In the genomic region with DNA sequence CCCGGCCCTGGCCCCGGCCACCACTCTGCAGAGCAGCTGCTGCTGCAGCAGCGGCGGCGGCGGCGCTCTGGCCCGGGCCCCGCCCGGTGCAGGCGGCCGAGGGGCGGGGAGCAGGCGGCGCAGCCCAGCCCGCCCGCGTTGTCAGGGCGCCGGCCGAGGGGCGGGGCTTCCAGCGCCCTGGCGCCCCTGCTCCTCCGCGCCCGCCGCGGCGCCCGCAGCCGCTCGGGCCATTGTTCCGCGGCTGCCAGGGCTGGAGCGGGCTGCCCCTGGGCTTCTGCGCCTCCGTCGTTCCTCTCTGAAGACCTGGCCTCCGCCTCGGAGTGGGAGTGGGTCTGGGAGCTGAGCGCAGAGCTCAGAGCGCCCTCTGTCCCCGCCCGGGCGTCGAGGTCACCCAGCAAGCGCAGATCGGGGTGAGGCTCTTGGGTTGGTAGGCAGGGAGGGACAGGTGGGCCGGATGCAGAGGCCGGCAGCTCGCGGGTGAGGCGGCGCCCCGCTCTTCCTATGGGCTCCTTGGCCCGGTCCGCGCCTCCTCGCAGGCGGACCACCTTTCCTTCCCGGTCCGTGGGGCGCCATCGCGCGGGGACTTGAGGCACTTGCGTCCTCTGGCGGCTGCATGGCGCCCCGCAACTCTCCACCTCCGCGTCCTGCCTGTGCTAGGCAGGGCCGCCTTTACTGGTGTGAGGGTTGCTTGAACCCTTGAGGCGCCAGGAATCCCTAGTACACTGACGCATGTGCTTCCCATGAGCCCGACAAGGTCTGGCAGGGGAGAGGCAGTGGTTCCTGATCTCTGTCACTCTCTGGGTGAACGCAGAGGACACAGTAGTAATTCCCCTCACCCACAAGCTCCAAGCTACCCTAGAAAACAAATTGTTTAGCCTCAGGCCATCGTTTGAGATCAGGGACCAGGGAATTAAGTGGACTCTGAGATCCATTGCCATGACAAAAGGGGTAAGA, we compare ENCODE assay signal across 8 cellular contexts. TPM values are rescaled to one million over a fixed set of nuclear protein-coding genes. Genes with fewer than 3 reads are reported as not detected.
DNase-seq lines count a peak whose midpoint lies in the region; ATAC-seq and TF ChIP-seq lines count a peak whose summit lies in the region.

A gene with protein sequence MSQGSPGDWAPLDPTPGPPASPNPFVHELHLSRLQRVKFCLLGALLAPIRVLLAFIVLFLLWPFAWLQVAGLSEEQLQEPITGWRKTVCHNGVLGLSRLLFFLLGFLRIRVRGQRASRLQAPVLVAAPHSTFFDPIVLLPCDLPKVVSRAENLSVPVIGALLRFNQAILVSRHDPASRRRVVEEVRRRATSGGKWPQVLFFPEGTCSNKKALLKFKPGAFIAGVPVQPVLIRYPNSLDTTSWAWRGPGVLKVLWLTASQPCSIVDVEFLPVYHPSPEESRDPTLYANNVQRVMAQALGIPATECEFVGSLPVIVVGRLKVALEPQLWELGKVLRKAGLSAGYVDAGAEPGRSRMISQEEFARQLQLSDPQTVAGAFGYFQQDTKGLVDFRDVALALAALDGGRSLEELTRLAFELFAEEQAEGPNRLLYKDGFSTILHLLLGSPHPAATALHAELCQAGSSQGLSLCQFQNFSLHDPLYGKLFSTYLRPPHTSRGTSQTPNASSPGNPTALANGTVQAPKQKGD (minus strand): TSS at position 69 of the 954 bp plus-strand sequence. CDS start 96 bp downstream, outside the sequence.

- TF ChIP-seq CTCF in AG09309 (IDR thresholded peaks at IDR 0.05; ENCODE audit: control insufficient read depth, insufficient read depth, low read depth, low read length, missing control alignments), result peak; percentile 95
- peak; percentile 78 for TF ChIP-seq CTCF in activated B cell treated with CpG ODN at 0.5 μM for 24 hours (IDR thresholded peaks at IDR 0.05)
- TF ChIP-seq CTCF in cardiac fibroblast (IDR thresholded peaks at IDR 0.05; ENCODE audit: low read depth, low read length), result peak; percentile 96

- no peaks in the 10 kb centered on the region for H3K27me3 Mint-ChIP-seq in activated B cell treated with CpG ODN at 0.5 μM for 24 hours

- DNase-seq in AG09309 (ENCODE audit: low read depth) (peak; percentile 41), NCI-H2227 treated with DMSO at 0.1 percent for 48 hours (lab: John Stamatoyannopoulos, UW) (peak; percentile 71), activated B cell treated with CpG ODN at 0.5 μM for 24 hours (peak; percentile 87), cardiac fibroblast (ENCODE audit: low read depth in 2 of 2) (peak; percentile 89 to 91), iris pigment epithelial cell (ENCODE audit: low read depth) (peak; percentile 90)
- peak; percentile 73 to 83 for DNase-seq in stimulated activated CD4-positive, alpha-beta T cell treated with anti-CD3 and anti-CD28 coated beads, Interleukin-12 subunit alpha, Interleukin-12 subunit beta, amount 100 ng/mL, for 24 hours (ENCODE audit: low read depth in 2 of 2)

- peaks cover 17% of the 10 kb centered on the region for H3K36me3 Mint-ChIP-seq in activated B cell treated with CpG ODN at 0.5 μM for 24 hours (ENCODE audit: low read depth)

- H3K4me3 Mint-ChIP-seq in activated B cell treated with CpG ODN at 0.5 μM for 24 hours, result peak within 1 kb of the TSS; percentile 94

- peak within 1 kb of the TSS; percentile 95 for H3K27ac Mint-ChIP-seq in activated B cell treated with CpG ODN at 0.5 μM for 24 hours

- peak within 1 kb of the TSS; percentile 100 for H3K4me3 ChIP-seq in AG09309 (ENCODE audit: control insufficient read depth, low read depth, low read length)
- peak within 1 kb of the TSS; percentile 90 to 98 for H3K4me3 ChIP-seq in cardiac fibroblast (replicated peaks in 1 of 2; ENCODE audit: low read depth in 2 of 2, low read length in 2 of 2)

- CTCF ChIA-PET in activated B cell treated with CpG ODN at 0.5 μM for 24 hours (lab: Charles Lee), result interaction anchor here (0.6 to 5.2 kb wide), 23 partner anchors 9 to 304 kb away, joined by 3 to 78 read pairs (median 4); a partner anchor contains a TSS

- no peaks in the 10 kb centered on the region for H3K9me3 Mint-ChIP-seq in activated B cell treated with CpG ODN at 0.5 μM for 24 hours

- POLR2A ChIA-PET in activated B cell treated with CpG ODN at 0.5 μM for 24 hours (lab: Charles Lee), result interaction anchor here (0.7 to 4.3 kb wide), 19 partner anchors 21 to 1179 kb away, joined by 3 to 64 read pairs (median 4); a partner anchor contains a TSS

- peaks cover 45% of the 10 kb centered on the region for H3K4me1 Mint-ChIP-seq in activated B cell treated with CpG ODN at 0.5 μM for 24 hours

- peak; percentile 84 for ATAC-seq in GM18907 (IDR thresholded peaks at IDR 0.05; ENCODE audit: unreplicated experiment)
- ATAC-seq in HG03139 (IDR thresholded peaks at IDR 0.05; ENCODE audit: unreplicated experiment), result peak; percentile 74
- peak; percentile 86 for ATAC-seq in activated B cell treated with CpG ODN at 0.5 μM for 24 hours (ENCODE audit: low read depth)

- intact Hi-C loops in activated B cell treated with CpG ODN at 0.5 μM for 24 hours (cut with micrococcal nuclease), result loop anchor here (1.0 to 10.0 kb wide), 11 partner anchors 24 to 617 kb away; a partner anchor contains a TSS

RNA-seq across cellular contexts. Expression of the gene that starts here (rescaled TPM):
- total RNA-seq in activated B cell treated with CpG ODN at 0.5 μM for 24 hours, result 23.8 and 28.8 TPM in 2 replicates

Comparison
In these comparisons a context has a peak if more than half of its experiments do, and no peak if none do; other contexts are left out.
1. Peak in every context shown above with its lines: DNase-seq, ATAC-seq and H3K4me3 ChIP-seq.